ENCODE assay signal across 12 cellular contexts in the genomic region with DNA sequence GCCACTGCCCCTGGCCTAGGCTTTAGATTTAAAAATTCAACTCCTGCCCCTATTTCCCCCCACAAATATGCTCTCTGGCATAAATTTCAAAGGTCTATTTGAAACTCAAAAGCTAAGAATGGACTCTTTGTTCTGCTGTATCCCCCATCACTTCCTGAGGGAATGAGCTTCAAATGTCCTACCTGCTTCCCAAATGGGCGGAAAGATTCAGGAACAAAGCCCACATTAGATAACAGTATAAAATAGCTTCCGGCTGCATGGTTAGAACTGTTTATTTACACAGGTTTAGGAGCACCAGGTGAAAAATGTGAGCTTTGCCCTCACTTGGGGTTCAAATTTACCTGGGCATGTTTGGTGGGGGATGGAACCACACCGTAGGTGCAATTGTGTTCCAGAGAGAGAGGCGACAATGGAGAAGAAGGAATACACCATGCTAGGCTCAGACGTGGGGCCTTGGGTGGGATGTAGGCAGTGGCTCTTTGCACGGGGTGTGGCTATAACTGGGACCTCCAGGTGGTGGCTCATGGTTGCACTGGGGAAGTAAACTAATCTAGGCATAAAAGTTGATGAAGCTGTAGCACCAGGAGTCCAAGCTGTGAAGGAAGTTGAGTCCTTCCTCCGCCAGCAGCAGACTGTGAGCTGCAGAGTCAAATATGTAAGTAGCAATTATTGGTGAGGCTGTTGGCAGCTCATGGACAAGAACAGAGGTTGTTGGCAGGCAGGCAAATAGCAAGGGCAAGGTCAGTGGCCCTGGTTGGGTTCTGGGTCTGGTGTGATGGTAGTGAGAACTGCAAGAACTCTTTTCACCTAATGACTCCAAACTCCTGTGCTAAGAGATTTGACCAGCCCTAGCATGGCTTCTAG. TPM values are rescaled to one million over a fixed set of nuclear protein-coding genes. Genes with fewer than 3 reads are reported as not detected.
A peak's percentile ranks its signal among the peaks of the same experiment; 100 is the strongest.
DNase-seq lines count a peak whose midpoint lies in the region; ATAC-seq and TF ChIP-seq lines count a peak whose summit lies in the region.
"Had no signal": no experiment of that assay in that cellular context is flagged by ENCODE, and none has a peak within 500 bp of the region (broad histone marks: within the 10 kb centered on the region; RNA-seq: fewer than 3 reads in every experiment).

No MANE protein-coding gene starts in this region.

- H3K27ac ChIP-seq in muscle layer of duodenum (ENCODE audit: low read length), result peak overlapping the region; percentile 33
- no peak overlapping the region for H3K27ac ChIP-seq in A673 (ENCODE audit: low read depth, low read length, poor library complexity, severe bottlenecking)
- H3K27ac ChIP-seq: spleen had no signal

- ATAC-seq in Right ventricle myocardium inferior (peak; percentile 20), left cardiac atrium (no peak), GM18520 (IDR thresholded peaks at IDR 0.05; ENCODE audit: unreplicated experiment) (no peak), GM21526 (IDR thresholded peaks at IDR 0.05; ENCODE audit: low FRiP score, unreplicated experiment) (no peak)

- CTCF ChIA-PET in A673 (lab: Charles Lee), result no interaction called here

- intact Hi-C loops in Right ventricle myocardium inferior (cut with DNase I) (loop anchor here (2.0 kb wide), 1 partner anchor 63 kb away; a partner anchor contains a TSS), left cardiac atrium (cut with DNase I) (loop anchor here (2.0 to 10.0 kb wide), 2 partner anchors 43 to 67 kb away; a partner anchor contains a TSS), A673 (cut with micrococcal nuclease; ENCODE audit: unreplicated experiment) (no loop called here)

- POLR2A ChIA-PET in A673 (lab: Charles Lee; ENCODE audit: low non-redundant PET), result no interaction called here

- H3K36me3 ChIP-seq in muscle layer of duodenum (ENCODE audit: control insufficient read depth in 1 of 2, insufficient read depth in 2 of 2, low read length in 2 of 2) (no peaks in the 10 kb centered on the region), A673 (ENCODE audit: insufficient read depth, low read length, poor library complexity, severe bottlenecking) (no peaks in the 10 kb centered on the region)
- H3K36me3 ChIP-seq: spleen had no signal

- no peak for TF ChIP-seq CTCF in A673 (conservative IDR thresholded peaks at IDR 0.05; ENCODE audit: low read depth, low read length)

- DNase-seq in Right ventricle myocardium inferior (ENCODE audit: missing footprints), result no peak
- DNase-seq in left cardiac atrium, result no peak
- peak; percentile 30 for DNase-seq in dermis blood vessel endothelial cell
- DNase-seq in A673 (ENCODE audit: low spot score), result no peak
- no peak for DNase-seq in DMS 273 treated with DMSO at 0.1 percent for 48 hours (lab: John Stamatoyannopoulos, UW)
- DNase-seq: ACHN, H9, NCI-H526, spleen had no signal

- H3K4me1 ChIP-seq in muscle layer of duodenum (ENCODE audit: control insufficient read depth in 1 of 2, insufficient read depth in 2 of 2, low read length in 2 of 2) (peaks cover 18 to 31% of the 10 kb centered on the region in 2 donors), A673 (ENCODE audit: insufficient read depth, low read length, poor library complexity, severe bottlenecking) (peaks cover 7% of the 10 kb centered on the region)

- H3K9me3 ChIP-seq in muscle layer of duodenum (ENCODE audit: control insufficient read depth in 1 of 2, low read length in 2 of 2), result no peaks in the 10 kb centered on the region
- H3K9me3 ChIP-seq in A673 (ENCODE audit: low read depth, low read length, poor library complexity, severe bottlenecking), result no peaks in the 10 kb centered on the region
- H3K9me3 ChIP-seq: spleen had no signal

- no peak overlapping the region for H3K4me3 ChIP-seq in muscle layer of duodenum (ENCODE audit: low read depth in 1 of 2, low read length in 2 of 2)
- no peak overlapping the region for H3K4me3 ChIP-seq in A673 (ENCODE audit: low read depth, low read length, poor library complexity, severe bottlenecking)
- H3K4me3 ChIP-seq: spleen had no signal

- BruUV-seq in A673 (replicated peaks; lab: Mats Ljungman, UMichigan), result no TSS peak

- H3K27me3 ChIP-seq in muscle layer of duodenum (ENCODE audit: low read depth, low read length), result no peaks in the 10 kb centered on the region
- no peaks in the 10 kb centered on the region for H3K27me3 ChIP-seq in A673 (replicated peaks; ENCODE audit: insufficient read depth, low read depth, low read length, poor library complexity)
- H3K27me3 ChIP-seq: spleen had no signal

RNA-seq across cellular contexts. Expression of a gene that starts 41.5 kb away (rescaled TPM):
- total RNA-seq in Right ventricle myocardium inferior (51.9 TPM), left cardiac atrium (10 to 100 TPM; 49.5 to 59.3 TPM), dermis blood vessel endothelial cell (108 and 109 TPM in 2 replicates), A673 (2021) (208 and 218 TPM in 2 replicates)
